Comparison of ENCODE assay signal across 1 cellular context in the genomic region with DNA sequence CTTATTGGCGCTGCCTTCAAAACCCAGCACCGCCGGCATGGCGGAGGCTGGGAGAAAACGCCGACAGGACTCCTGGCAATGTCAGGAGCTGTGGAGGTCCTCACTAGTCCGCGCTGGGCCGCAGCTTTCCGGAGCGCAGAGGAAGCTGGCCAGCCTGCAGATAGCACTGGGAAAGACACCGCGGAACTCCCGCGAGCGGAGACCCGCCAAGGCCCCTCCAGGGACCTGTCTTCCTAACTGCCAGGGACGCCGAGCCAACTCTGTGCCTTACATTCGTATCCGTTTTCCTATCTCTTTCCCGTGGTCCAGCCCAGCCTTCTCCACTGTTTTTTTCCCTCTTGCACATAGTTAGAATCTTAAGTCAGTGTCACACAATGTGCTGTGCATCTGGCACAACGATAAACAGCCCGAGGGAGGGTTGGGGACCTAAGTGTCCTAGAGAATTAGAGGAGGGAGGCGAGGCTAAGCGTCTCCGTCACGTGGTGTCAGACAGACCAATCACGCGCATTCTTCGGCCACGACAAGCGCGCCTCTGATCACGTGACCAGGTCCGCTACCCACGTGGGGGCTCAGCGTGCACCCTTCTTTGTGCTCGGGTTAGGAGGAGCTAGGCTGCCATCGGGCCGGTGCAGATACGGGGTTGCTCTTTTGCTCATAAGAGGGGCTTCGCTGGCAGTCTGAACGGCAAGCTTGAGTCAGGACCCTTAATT.
TF ChIP-seq lines count a peak whose summit lies in the region.

A gene (plus strand): TSS at position 582 of the 710 bp plus-strand sequence. CDS start 420 bp downstream, outside the sequence.
A gene (minus strand): TSS at position 168 of the 710 bp plus-strand sequence. CDS start 129 bp downstream, at position 39.

TF ChIP-seq in HEK293, 187 proteins besides CTCF, POLR2A, EP300 and RAD21 (continued from another document and continues in another):
- 0 out of 2 replicates have a peak, but pooled peaks have one; percentile 10 for TF ChIP-seq OSR2 (tag by site-specific recombination; IDR thresholded peaks at IDR 0.05)
- peak; percentile 93 for TF ChIP-seq KLF16 (tag by site-specific recombination; IDR thresholded peaks at IDR 0.05)
- TF ChIP-seq, protein P1, sequence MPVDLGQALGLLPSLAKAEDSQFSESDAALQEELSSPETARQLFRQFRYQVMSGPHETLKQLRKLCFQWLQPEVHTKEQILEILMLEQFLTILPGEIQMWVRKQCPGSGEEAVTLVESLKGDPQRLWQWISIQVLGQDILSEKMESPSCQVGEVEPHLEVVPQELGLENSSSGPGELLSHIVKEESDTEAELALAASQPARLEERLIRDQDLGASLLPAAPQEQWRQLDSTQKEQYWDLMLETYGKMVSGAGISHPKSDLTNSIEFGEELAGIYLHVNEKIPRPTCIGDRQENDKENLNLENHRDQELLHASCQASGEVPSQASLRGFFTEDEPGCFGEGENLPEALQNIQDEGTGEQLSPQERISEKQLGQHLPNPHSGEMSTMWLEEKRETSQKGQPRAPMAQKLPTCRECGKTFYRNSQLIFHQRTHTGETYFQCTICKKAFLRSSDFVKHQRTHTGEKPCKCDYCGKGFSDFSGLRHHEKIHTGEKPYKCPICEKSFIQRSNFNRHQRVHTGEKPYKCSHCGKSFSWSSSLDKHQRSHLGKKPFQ (tag by site-specific recombination; IDR thresholded peaks at IDR 0.05): 0 out of 2 replicates have a peak, but pooled peaks have one; percentile 11
- peak; percentile 93; the same call in 1 of the 2 replicates for TF ChIP-seq ZNF175 (tag by site-specific recombination; IDR thresholded peaks at IDR 0.05)
- TF ChIP-seq, protein P2, sequence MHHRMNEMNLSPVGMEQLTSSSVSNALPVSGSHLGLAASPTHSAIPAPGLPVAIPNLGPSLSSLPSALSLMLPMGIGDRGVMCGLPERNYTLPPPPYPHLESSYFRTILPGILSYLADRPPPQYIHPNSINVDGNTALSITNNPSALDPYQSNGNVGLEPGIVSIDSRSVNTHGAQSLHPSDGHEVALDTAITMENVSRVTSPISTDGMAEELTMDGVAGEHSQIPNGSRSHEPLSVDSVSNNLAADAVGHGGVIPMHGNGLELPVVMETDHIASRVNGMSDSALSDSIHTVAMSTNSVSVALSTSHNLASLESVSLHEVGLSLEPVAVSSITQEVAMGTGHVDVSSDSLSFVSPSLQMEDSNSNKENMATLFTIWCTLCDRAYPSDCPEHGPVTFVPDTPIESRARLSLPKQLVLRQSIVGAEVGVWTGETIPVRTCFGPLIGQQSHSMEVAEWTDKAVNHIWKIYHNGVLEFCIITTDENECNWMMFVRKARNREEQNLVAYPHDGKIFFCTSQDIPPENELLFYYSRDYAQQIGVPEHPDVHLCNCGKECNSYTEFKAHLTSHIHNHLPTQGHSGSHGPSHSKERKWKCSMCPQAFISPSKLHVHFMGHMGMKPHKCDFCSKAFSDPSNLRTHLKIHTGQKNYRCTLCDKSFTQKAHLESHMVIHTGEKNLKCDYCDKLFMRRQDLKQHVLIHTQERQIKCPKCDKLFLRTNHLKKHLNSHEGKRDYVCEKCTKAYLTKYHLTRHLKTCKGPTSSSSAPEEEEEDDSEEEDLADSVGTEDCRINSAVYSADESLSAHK (tag by site-specific recombination; IDR thresholded peaks at IDR 0.05): no peak
- TF ChIP-seq, protein P3, sequence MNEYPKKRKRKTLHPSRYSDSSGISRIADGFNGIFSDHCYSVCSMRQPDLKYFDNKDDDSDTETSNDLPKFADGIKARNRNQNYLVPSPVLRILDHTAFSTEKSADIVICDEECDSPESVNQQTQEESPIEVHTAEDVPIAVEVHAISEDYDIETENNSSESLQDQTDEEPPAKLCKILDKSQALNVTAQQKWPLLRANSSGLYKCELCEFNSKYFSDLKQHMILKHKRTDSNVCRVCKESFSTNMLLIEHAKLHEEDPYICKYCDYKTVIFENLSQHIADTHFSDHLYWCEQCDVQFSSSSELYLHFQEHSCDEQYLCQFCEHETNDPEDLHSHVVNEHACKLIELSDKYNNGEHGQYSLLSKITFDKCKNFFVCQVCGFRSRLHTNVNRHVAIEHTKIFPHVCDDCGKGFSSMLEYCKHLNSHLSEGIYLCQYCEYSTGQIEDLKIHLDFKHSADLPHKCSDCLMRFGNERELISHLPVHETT (tag by site-specific recombination; IDR thresholded peaks at IDR 0.05): peak; percentile 71
- TF ChIP-seq, protein P4, sequence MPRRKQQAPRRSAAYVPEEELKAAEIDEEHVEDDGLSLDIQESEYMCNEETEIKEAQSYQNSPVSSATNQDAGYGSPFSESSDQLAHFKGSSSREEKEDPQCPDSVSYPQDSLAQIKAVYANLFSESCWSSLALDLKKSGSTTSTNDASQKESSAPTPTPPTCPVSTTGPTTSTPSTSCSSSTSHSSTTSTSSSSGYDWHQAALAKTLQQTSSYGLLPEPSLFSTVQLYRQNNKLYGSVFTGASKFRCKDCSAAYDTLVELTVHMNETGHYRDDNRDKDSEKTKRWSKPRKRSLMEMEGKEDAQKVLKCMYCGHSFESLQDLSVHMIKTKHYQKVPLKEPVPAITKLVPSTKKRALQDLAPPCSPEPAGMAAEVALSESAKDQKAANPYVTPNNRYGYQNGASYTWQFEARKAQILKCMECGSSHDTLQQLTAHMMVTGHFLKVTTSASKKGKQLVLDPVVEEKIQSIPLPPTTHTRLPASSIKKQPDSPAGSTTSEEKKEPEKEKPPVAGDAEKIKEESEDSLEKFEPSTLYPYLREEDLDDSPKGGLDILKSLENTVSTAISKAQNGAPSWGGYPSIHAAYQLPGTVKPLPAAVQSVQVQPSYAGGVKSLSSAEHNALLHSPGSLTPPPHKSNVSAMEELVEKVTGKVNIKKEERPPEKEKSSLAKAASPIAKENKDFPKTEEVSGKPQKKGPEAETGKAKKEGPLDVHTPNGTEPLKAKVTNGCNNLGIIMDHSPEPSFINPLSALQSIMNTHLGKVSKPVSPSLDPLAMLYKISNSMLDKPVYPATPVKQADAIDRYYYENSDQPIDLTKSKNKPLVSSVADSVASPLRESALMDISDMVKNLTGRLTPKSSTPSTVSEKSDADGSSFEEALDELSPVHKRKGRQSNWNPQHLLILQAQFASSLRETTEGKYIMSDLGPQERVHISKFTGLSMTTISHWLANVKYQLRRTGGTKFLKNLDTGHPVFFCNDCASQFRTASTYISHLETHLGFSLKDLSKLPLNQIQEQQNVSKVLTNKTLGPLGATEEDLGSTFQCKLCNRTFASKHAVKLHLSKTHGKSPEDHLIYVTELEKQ (tag by site-specific recombination; IDR thresholded peaks at IDR 0.05; ENCODE audit: borderline replicate concordance): no peak; the same call in 1 of the 2 replicates
- TF ChIP-seq, protein P5, sequence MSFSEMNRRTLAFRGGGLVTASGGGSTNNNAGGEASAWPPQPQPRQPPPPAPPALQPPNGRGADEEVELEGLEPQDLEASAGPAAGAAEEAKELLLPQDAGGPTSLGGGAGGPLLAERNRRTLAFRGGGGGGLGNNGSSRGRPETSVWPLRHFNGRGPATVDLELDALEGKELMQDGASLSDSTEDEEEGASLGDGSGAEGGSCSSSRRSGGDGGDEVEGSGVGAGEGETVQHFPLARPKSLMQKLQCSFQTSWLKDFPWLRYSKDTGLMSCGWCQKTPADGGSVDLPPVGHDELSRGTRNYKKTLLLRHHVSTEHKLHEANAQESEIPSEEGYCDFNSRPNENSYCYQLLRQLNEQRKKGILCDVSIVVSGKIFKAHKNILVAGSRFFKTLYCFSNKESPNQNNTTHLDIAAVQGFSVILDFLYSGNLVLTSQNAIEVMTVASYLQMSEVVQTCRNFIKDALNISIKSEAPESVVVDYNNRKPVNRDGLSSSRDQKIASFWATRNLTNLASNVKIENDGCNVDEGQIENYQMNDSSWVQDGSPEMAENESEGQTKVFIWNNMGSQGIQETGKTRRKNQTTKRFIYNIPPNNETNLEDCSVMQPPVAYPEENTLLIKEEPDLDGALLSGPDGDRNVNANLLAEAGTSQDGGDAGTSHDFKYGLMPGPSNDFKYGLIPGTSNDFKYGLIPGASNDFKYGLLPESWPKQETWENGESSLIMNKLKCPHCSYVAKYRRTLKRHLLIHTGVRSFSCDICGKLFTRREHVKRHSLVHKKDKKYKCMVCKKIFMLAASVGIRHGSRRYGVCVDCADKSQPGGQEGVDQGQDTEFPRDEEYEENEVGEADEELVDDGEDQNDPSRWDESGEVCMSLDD (tag by site-specific recombination; IDR thresholded peaks at IDR 0.05): peak; percentile 80
- TF ChIP-seq ZNF626 (tag by site-specific recombination; IDR thresholded peaks at IDR 0.05): no peak
- TF ChIP-seq, protein P6, sequence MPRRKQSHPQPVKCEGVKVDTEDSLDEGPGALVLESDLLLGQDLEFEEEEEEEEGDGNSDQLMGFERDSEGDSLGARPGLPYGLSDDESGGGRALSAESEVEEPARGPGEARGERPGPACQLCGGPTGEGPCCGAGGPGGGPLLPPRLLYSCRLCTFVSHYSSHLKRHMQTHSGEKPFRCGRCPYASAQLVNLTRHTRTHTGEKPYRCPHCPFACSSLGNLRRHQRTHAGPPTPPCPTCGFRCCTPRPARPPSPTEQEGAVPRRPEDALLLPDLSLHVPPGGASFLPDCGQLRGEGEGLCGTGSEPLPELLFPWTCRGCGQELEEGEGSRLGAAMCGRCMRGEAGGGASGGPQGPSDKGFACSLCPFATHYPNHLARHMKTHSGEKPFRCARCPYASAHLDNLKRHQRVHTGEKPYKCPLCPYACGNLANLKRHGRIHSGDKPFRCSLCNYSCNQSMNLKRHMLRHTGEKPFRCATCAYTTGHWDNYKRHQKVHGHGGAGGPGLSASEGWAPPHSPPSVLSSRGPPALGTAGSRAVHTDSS (tag by site-specific recombination; IDR thresholded peaks at IDR 0.05): no peak
- TF ChIP-seq ZNF623 (tag by site-specific recombination; IDR thresholded peaks at IDR 0.05): no peak
- no peak for TF ChIP-seq REPIN1 (tag by site-specific recombination; IDR thresholded peaks at IDR 0.05; ENCODE audit: low read depth)
- TF ChIP-seq ZNF157 (tag by site-specific recombination; IDR thresholded peaks at IDR 0.05): no peak
- TF ChIP-seq KLF7 (tag by site-specific recombination; IDR thresholded peaks at IDR 0.05; ENCODE audit: borderline replicate concordance): 0 out of 2 replicates have a peak, but pooled peaks have one; percentile 35
- peak; percentile 77 for TF ChIP-seq IKZF3 (tag by site-specific recombination; IDR thresholded peaks at IDR 0.05)
- TF ChIP-seq ZNF677 (tag by site-specific recombination; IDR thresholded peaks at IDR 0.05): no peak
- TF ChIP-seq ZNF544 (tag by site-specific recombination; IDR thresholded peaks at IDR 0.05): no peak
- TF ChIP-seq YY1 (tag by site-specific recombination; IDR thresholded peaks at IDR 0.05): peak; percentile 39; the same call in 1 of the 2 replicates
- no peak for TF ChIP-seq ZNF391 (tag by site-specific recombination; IDR thresholded peaks at IDR 0.05; ENCODE audit: borderline replicate concordance, low read depth)
- TF ChIP-seq, protein P7, sequence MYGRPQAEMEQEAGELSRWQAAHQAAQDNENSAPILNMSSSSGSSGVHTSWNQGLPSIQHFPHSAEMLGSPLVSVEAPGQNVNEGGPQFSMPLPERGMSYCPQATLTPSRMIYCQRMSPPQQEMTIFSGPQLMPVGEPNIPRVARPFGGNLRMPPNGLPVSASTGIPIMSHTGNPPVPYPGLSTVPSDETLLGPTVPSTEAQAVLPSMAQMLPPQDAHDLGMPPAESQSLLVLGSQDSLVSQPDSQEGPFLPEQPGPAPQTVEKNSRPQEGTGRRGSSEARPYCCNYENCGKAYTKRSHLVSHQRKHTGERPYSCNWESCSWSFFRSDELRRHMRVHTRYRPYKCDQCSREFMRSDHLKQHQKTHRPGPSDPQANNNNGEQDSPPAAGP (tag by site-specific recombination; IDR thresholded peaks at IDR 0.05): peak; percentile 82; the same call in 1 of the 2 replicates
- no peak for TF ChIP-seq ZNF140 (tag by site-specific recombination; IDR thresholded peaks at IDR 0.05)
- TF ChIP-seq ZNF776 (tag by site-specific recombination; IDR thresholded peaks at IDR 0.05; ENCODE audit: borderline replicate concordance): no peak
- no peak for TF ChIP-seq ZBTB7A (tag by site-specific recombination; IDR thresholded peaks at IDR 0.05; ENCODE audit: low read depth)
- TF ChIP-seq ZNF571 (tag by site-specific recombination; IDR thresholded peaks at IDR 0.05): no peak
- no peak for TF ChIP-seq BCL11A (tag by site-specific recombination; IDR thresholded peaks at IDR 0.05; ENCODE audit: low read depth)
- TF ChIP-seq ZNF404 (tag by site-specific recombination; IDR thresholded peaks at IDR 0.05): no peak
- TF ChIP-seq GLIS2 (tag by site-specific recombination; IDR thresholded peaks at IDR 0.05): no peak
- peak; percentile 84; the same call in 1 of the 2 replicates for TF ChIP-seq SP3 (tag by site-specific recombination; IDR thresholded peaks at IDR 0.05)
- TF ChIP-seq ZNF837 (tag by site-specific recombination; IDR thresholded peaks at IDR 0.05): no peak
- TF ChIP-seq, protein P8, sequence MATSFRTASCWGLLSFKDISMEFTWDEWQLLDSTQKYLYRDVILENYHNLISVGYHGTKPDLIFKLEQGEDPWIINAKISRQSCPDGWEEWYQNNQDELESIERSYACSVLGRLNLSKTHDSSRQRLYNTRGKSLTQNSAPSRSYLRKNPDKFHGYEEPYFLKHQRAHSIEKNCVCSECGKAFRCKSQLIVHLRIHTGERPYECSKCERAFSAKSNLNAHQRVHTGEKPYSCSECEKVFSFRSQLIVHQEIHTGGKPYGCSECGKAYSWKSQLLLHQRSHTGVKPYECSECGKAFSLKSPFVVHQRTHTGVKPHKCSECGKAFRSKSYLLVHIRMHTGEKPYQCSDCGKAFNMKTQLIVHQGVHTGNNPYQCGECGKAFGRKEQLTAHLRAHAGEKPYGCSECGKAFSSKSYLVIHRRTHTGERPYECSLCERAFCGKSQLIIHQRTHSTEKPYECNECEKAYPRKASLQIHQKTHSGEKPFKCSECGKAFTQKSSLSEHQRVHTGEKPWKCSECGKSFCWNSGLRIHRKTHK (tag by site-specific recombination; IDR thresholded peaks at IDR 0.05): no peak
- no peak for TF ChIP-seq ZNF555 (tag by site-specific recombination; conservative IDR thresholded peaks at IDR 0.05)
- TF ChIP-seq ZBTB21 (tag by site-specific recombination; IDR thresholded peaks at IDR 0.05): 0 out of 2 replicates have a peak, but pooled peaks have one; percentile 22
- TF ChIP-seq ZNF169 (tag by site-specific recombination; IDR thresholded peaks at IDR 0.05): no peak
- 0 out of 2 replicates have a peak, but pooled peaks have one; percentile 29 for TF ChIP-seq ZBTB1 (tag by site-specific recombination; IDR thresholded peaks at IDR 0.05)
- TF ChIP-seq, protein P9, sequence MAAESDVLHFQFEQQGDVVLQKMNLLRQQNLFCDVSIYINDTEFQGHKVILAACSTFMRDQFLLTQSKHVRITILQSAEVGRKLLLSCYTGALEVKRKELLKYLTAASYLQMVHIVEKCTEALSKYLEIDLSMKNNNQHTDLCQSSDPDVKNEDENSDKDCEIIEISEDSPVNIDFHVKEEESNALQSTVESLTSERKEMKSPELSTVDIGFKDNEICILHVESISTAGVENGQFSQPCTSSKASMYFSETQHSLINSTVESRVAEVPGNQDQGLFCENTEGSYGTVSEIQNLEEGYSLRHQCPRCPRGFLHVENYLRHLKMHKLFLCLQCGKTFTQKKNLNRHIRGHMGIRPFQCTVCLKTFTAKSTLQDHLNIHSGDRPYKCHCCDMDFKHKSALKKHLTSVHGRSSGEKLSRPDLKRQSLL (tag by site-specific recombination; IDR thresholded peaks at IDR 0.05): no peak
- no peak for TF ChIP-seq ZSCAN30 (tag by site-specific recombination; IDR thresholded peaks at IDR 0.05)
- TF ChIP-seq PRDM1 (tag by site-specific recombination; IDR thresholded peaks at IDR 0.05): no peak
